ENCODE assay signal across 10 cellular contexts in genomic region chr2:156322681-156323211, GRCh38. TPM values are rescaled to one million over a fixed set of nuclear protein-coding genes. Genes with fewer than 3 reads are reported as not detected.
DNase-seq lines count a peak whose midpoint lies in the region; ATAC-seq, FAIRE-seq and TF ChIP-seq lines count a peak whose summit lies in the region.
"Had no signal": no experiment of that assay in that cellular context is flagged by ENCODE, and none has a peak within 500 bp of the region (broad histone marks: within the 10 kb centered on the region; RNA-seq: fewer than 3 reads in every experiment).

No MANE protein-coding gene starts in this region.

- peak overlapping the region; percentile 87 for H3K4me3 Mint-ChIP-seq in T-helper 17 cell

- peaks cover 7% of the 10 kb centered on the region for H3K36me3 Mint-ChIP-seq in T-helper 17 cell (ENCODE audit: low read depth)

- intact Hi-C loops in heart right ventricle (cut with DNase I), result loop anchor here in 1 of 10 donors (10.0 kb wide), 1 partner anchor 262 kb away; no protein-coding TSS in a partner anchor
- intact Hi-C loops in Right ventricle myocardium superior (cut with DNase I), result no loop called here
- intact Hi-C loops in vagina (cut with DNase I), result no loop called here

- H3K36me3 ChIP-seq in heart right ventricle, result peaks cover 0 to 23% (median 0%) of the 10 kb centered on the region in 9 donors
- H3K36me3 ChIP-seq in iPS-20b (ENCODE audit: insufficient read depth, low read depth, low read length), result no peaks in the 10 kb centered on the region
- H3K36me3 ChIP-seq in vagina, result peaks cover 0 to 12% of the 10 kb centered on the region in 2 donors

- peaks cover 3 to 42% (median 29%) of the 10 kb centered on the region in 9 donors for H3K4me1 ChIP-seq in heart right ventricle
- peaks cover 18% of the 10 kb centered on the region; the same call in 1 of the 2 replicates for H3K4me1 ChIP-seq in iPS-20b (ENCODE audit: insufficient read depth, low read length)
- peaks cover 34% of the 10 kb centered on the region for H3K4me1 ChIP-seq in vagina

- no peak overlapping the region for H3K27ac ChIP-seq in heart right ventricle
- H3K27ac ChIP-seq in iPS-20b (ENCODE audit: low read length), result no peak overlapping the region
- no peak overlapping the region for H3K27ac ChIP-seq in vagina

- 11 to 19% methylated on average over 26 of the region's 26 CpGs for WGBS in heart right ventricle, 2 donors

- peak overlapping the region; percentile 86 for H3K27ac Mint-ChIP-seq in T-helper 17 cell

- TF ChIP-seq CTCF in heart right ventricle (IDR thresholded peaks at IDR 0.05), result no peak
- no peak for TF ChIP-seq CTCF in vagina (IDR thresholded peaks at IDR 0.05)

- H3K4me3 ChIP-seq in heart right ventricle, result peak overlapping the region in 7 of 10 donors; percentile 33 to 62 (median 51)
- peak overlapping the region; percentile 50; the same call in 1 of the 2 replicates for H3K4me3 ChIP-seq in iPS-20b (ENCODE audit: low read length)
- H3K4me3 ChIP-seq in vagina, result peak overlapping the region; percentile 3 to 44

- peaks cover 5 to 95% (median 61%) of the 10 kb centered on the region in 7 donors for H3K27me3 ChIP-seq in heart right ventricle
- H3K27me3 ChIP-seq in iPS-20b (ENCODE audit: insufficient read depth, low read length), result peaks cover 100% of the 10 kb centered on the region
- peaks cover 3% of the 10 kb centered on the region for H3K27me3 ChIP-seq in vagina

- H3K9ac ChIP-seq in iPS-20b (ENCODE audit: low read depth, low read length), result no peak overlapping the region

- DNase-seq in heart right ventricle, result no peak
- no peak for DNase-seq in Right ventricle myocardium superior
- DNase-seq in T-helper 17 cell, result no peak
- no peak for DNase-seq in vagina (ENCODE audit: extremely low spot score in 2 of 2)
- DNase-seq in stimulated activated CD4-positive, alpha-beta T cell treated with anti-CD3 and anti-CD28 coated beads, Interleukin-1b, Interleukin-23, amount 100 ng/mL, for 48 hours, result no peak
- no peak for DNase-seq in H54 (ENCODE audit: insufficient read length, low spot score)
- DNase-seq in activated effector memory CD4-positive, alpha-beta T cell treated with anti-CD3 and anti-CD28 coated beads, Interleukin-2, amount 50 U/mL, for 16 hours, result no peak
- DNase-seq: COR-L47, NCI-H524 treated with DMSO at 0.1 percent for 48 hours had no signal

- TF ChIP-seq POLR2A in vagina (IDR thresholded peaks at IDR 0.05) (no peak), H54 (IDR thresholded peaks at IDR 0.05; ENCODE audit: low read depth, low read length) (no peak)

- H3K4me1 Mint-ChIP-seq in T-helper 17 cell, result peaks cover 29% of the 10 kb centered on the region

- H3K9me3 ChIP-seq in heart right ventricle (no peaks in the 10 kb centered on the region), T-helper 17 cell (ENCODE audit: control insufficient read depth, low read length, poor library complexity, severe bottlenecking) (peaks cover 2% of the 10 kb centered on the region), iPS-20b (ENCODE audit: insufficient read depth, low read depth, low read length) (no peaks in the 10 kb centered on the region; the same call in 1 of the 2 replicates), vagina (no peaks in the 10 kb centered on the region)

- ATAC-seq in heart right ventricle, result no peak
- ATAC-seq in Right ventricle myocardium superior (ENCODE audit: poor library complexity), result no peak
- ATAC-seq in T-helper 17 cell, result no peak

- FAIRE-seq in H54 (lab: Jason Lieb, UNC), result no peak

- peaks cover 89% of the 10 kb centered on the region for H3K27me3 Mint-ChIP-seq in T-helper 17 cell

RNA-seq across cellular contexts. Expression of gene NR4A2, which starts 9.8 kb away (rescaled TPM):
- total RNA-seq in heart right ventricle (10 to 100 TPM in 2 of 10 donors, 1 to 10 TPM in 8; 1.2 to 31.2 (median 5.3) TPM), Right ventricle myocardium superior (1.5 TPM), T-helper 17 cell (100 to 1,000 TPM; 213 to 250 TPM), vagina (17.2 TPM)
- 1 to 10 TPM; 1.1 to 6.3 TPM for polyA plus RNA-seq in heart right ventricle

Comparison
In these comparisons a context has a peak if more than half of its experiments do, and no peak if none do; other contexts are left out.
1. RNA of gene NR4A2, which starts 9.8 kb away (total RNA-seq): 213 to 250 TPM in T-helper 17 cell; 17.2 TPM in vagina (single experiment), 1.2 to 31.2 TPM in heart right ventricle and 1.5 TPM in Right ventricle myocardium superior (single experiment); every median in the first group is over 4 times any median in the second.
2. Peak in every context shown above with its lines, with median percentiles within 50 percentile points of each other: H3K4me3 ChIP-seq.